In the genomic region with DNA sequence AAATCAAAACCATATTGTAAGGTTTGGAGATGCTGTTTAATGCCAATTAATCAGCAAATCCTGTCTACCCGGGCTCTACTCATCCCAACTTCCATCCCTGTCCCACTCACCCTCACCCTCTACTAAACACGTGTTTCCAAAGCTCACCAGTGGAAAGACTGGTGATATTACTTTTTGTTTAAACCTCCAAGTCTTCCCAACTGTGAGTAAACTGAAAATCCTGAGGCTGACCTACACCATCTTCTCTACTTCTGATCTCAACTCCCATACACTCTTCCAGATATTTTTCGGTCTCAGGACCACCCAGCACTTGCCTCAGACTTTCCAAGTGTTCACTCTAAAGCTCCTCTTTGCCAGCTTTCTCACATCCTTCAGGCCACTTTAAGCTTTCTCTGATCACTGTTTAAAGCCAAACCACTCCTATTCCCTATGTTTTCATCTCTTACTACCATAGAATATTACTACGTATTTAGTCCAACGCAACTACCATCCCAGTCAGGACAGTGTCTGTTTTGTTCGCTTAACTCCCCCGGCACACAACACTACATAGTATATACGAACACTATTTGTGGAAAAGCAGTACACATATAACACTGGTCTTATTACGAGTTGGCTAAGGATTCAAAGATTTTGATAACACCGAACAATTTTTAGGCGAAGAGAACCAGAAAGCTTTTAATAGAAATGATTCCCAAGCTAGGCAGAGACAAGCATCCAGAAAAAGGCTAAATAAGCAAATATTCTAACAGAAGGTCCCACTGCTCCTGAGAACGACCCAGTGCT, we compare ENCODE assay signal across 8 cellular contexts. TPM values are rescaled to one million over a fixed set of nuclear protein-coding genes. Genes with fewer than 3 reads are reported as not detected.
DNase-seq lines count a peak whose midpoint lies in the region; ATAC-seq lines count a peak whose summit lies in the region.

No MANE protein-coding gene starts in this region.

- POLR2A ChIA-PET in naive thymus-derived CD8-positive, alpha-beta T cell (lab: Charles Lee) = interaction anchor here (0.6 to 3.2 kb wide), 9 partner anchors 32 to 212 kb away, joined by 3 to 14 read pairs (median 3); partner anchors contain the start of gene DIS3L

- peaks cover 59% of the 10 kb centered on the region for H3K4me1 ChIP-seq in BLaER1

- peaks cover 54% of the 10 kb centered on the region for H4K20me1 ChIP-seq in BLaER1

- H3K4me3 ChIP-seq in BLaER1 (peak overlapping the region; percentile 86), MG63 (peak overlapping the region; percentile 95)

- DNase-seq in MG63 = no peak
- no peak for DNase-seq in naive thymus-derived CD8-positive, alpha-beta T cell
- no peak for DNase-seq in DMS79 treated with DMSO at 0.1 percent for 48 hours (lab: John Stamatoyannopoulos, UW)
- no peak for DNase-seq in iPS-NIHi11 (ENCODE audit: low spot score)

- H3K9me3 ChIP-seq in BLaER1 (no peaks in the 10 kb centered on the region), MG63 (no peaks in the 10 kb centered on the region)

- ATAC-seq in naive thymus-derived CD8-positive, alpha-beta T cell = no peak
- ATAC-seq in HG02588 (IDR thresholded peaks at IDR 0.05; ENCODE audit: unreplicated experiment) (no peak), HG03460 (IDR thresholded peaks at IDR 0.05; ENCODE audit: unreplicated experiment) (no peak)

- H3K9ac ChIP-seq in BLaER1 = peak overlapping the region; percentile 98

- peak overlapping the region; percentile 90 for H3K4me2 ChIP-seq in BLaER1

- H3K27me3 ChIP-seq in BLaER1 (no peaks in the 10 kb centered on the region), MG63 (no peaks in the 10 kb centered on the region)

- peak overlapping the region; percentile 94 for H3K27ac Mint-ChIP-seq in dendritic cell treated with granulocyte-macrophage colony-stimulating factor and Interleukin-4, amounts not matched to agents 40 ng/mL and 50 ng/mL, for 4 days
- peak overlapping the region; percentile 91 to 100 (median 99) for H3K27ac Mint-ChIP-seq in naive thymus-derived CD8-positive, alpha-beta T cell

- peak overlapping the region; percentile 95 for H3K27ac ChIP-seq in BLaER1

- H3K36me3 ChIP-seq in BLaER1 = peaks cover 49% of the 10 kb centered on the region
- H3K36me3 ChIP-seq in MG63 = peaks cover 60% of the 10 kb centered on the region

- peaks cover 67% of the 10 kb centered on the region for H3K36me3 Mint-ChIP-seq in dendritic cell treated with granulocyte-macrophage colony-stimulating factor and Interleukin-4, amounts not matched to agents 40 ng/mL and 50 ng/mL, for 4 days (ENCODE audit: low read depth)
- H3K36me3 Mint-ChIP-seq in naive thymus-derived CD8-positive, alpha-beta T cell = peaks cover 7 to 51% (median 20%) of the 10 kb centered on the region in 3 donors

- H3K4me1 Mint-ChIP-seq in dendritic cell treated with granulocyte-macrophage colony-stimulating factor and Interleukin-4, amounts not matched to agents 40 ng/mL and 50 ng/mL, for 4 days (ENCODE audit: low read depth) = peaks cover 47% of the 10 kb centered on the region
- H3K4me1 Mint-ChIP-seq in naive thymus-derived CD8-positive, alpha-beta T cell = peaks cover 19 to 52% (median 49%) of the 10 kb centered on the region in 4 donors

- peak overlapping the region; percentile 98 for H3K4me3 Mint-ChIP-seq in dendritic cell treated with granulocyte-macrophage colony-stimulating factor and Interleukin-4, amounts not matched to agents 40 ng/mL and 50 ng/mL, for 4 days
- peak overlapping the region; percentile 88 to 100 (median 100) for H3K4me3 Mint-ChIP-seq in naive thymus-derived CD8-positive, alpha-beta T cell

- H3K27me3 Mint-ChIP-seq in dendritic cell treated with granulocyte-macrophage colony-stimulating factor and Interleukin-4, amounts not matched to agents 40 ng/mL and 50 ng/mL, for 4 days = no peaks in the 10 kb centered on the region
- H3K27me3 Mint-ChIP-seq in naive thymus-derived CD8-positive, alpha-beta T cell = no peaks in the 10 kb centered on the region

- intact Hi-C loops in dendritic cell treated with granulocyte-macrophage colony-stimulating factor and Interleukin-4, amounts not matched to agents 40 ng/mL and 50 ng/mL, for 4 days (cut with micrococcal nuclease) = loop anchor here (2.0 kb wide), 1 partner anchor 117 kb away; the partner anchor contains the start of gene MAP2K1

- H3K9me3 Mint-ChIP-seq in dendritic cell treated with granulocyte-macrophage colony-stimulating factor and Interleukin-4, amounts not matched to agents 40 ng/mL and 50 ng/mL, for 4 days = no peaks in the 10 kb centered on the region
- H3K9me3 Mint-ChIP-seq in naive thymus-derived CD8-positive, alpha-beta T cell = no peaks in the 10 kb centered on the region

RNA-seq across cellular contexts. Expression of gene RPL4, which starts 0.7 kb away (rescaled TPM):
- total RNA-seq in MG63 (2014; rRNA removed; shearing (Covaris generic); ENCODE audit: low replicate concordance) = 9,593 and 13,354 TPM in 2 replicates
- 1,000 to 10,000 TPM; 3,846 to 3,880 TPM for total RNA-seq in naive thymus-derived CD8-positive, alpha-beta T cell
- 1,000 to 10,000 TPM; 1,518 to 1,766 (median 1,686) TPM for polyA plus RNA-seq in naive thymus-derived CD8-positive, alpha-beta T cell

RNA-seq across cellular contexts. Expression of gene ZWILCH, which starts 1.2 kb away (rescaled TPM):
- total RNA-seq in MG63 (2014; rRNA removed; shearing (Covaris generic); ENCODE audit: low replicate concordance) = 36.4 and 59.1 TPM in 2 replicates
- total RNA-seq in naive thymus-derived CD8-positive, alpha-beta T cell = 10 to 100 TPM in 1 of 2 experiments, 1 to 10 TPM in 1; 7.2 to 12.8 TPM
- 1 to 10 TPM; 5.9 to 6.7 (median 6.4) TPM for polyA plus RNA-seq in naive thymus-derived CD8-positive, alpha-beta T cell

RNA-seq across cellular contexts. Expression of gene SNAPC5, which starts 6.4 kb away (rescaled TPM):
- 35.4 and 40.8 TPM in 2 replicates for total RNA-seq in MG63 (2014; rRNA removed; shearing (Covaris generic); ENCODE audit: low replicate concordance)
- 10 to 100 TPM; 42.0 to 49.3 TPM for total RNA-seq in naive thymus-derived CD8-positive, alpha-beta T cell
- polyA plus RNA-seq in naive thymus-derived CD8-positive, alpha-beta T cell = 10 to 100 TPM; 60.4 to 76.0 (median 69.6) TPM
